In the genomic region with DNA sequence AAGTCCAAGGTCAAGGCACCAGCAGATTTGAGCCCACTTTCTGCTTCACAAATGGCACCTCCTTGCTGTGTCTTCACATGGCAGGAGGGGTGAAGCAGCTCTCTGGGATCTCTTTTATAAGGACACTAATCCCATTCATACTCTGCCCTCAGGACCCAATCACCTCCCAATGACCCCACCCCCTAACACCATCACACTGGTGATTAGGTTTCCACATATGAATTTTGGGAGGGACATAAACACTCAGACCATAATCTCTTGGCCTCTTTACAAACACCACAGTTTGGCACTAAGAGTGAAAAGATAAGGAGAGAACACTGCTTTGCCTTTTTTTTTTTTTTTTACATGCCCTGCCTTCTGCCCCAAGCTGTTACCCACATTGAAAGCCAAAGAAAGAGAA, we compare ENCODE assay signal across 24 cellular contexts.
"Had no signal": no experiment of that assay in that cellular context is flagged by ENCODE, and none has a peak within 500 bp of the region (broad histone marks: within the 10 kb centered on the region; RNA-seq: fewer than 3 reads in every experiment).

No MANE protein-coding gene starts in this region.

- H3K27me3 ChIP-seq: adrenal gland, ascending aorta, brain microvascular endothelial cell, sigmoid colon, transverse colon had no signal

- H3K27ac Mint-ChIP-seq: activated naive CD8-positive, alpha-beta T cell; activated T-cell treated with anti-CD3 and anti-CD28 coated beads, Interleukin-2, amount 50 U/mL, for 24 hours; activated T-helper 17 cell treated with anti-CD3 and anti-CD28 coated beads, Interleukin-2, amount 50 U/mL, for 72 hours; naive thymus-derived CD8-positive, alpha-beta T cell; stimulated activated memory B cell treated with anti-CD40 and anti-IgM and Interleukin-4, amounts not matched to agents 10 μg/mL and 1 μg/mL and 100 μg/mL, for 72 hours; T-helper 1 cell treated with Interleukin-12 subunit alpha and Interleukin-12 subunit beta and Interleukin-4 antibody, amounts not matched to agents 30 μg/mL and 1 μg/mL, for 36 hours; WTC11 had no signal

- H3K4me3 Mint-ChIP-seq: activated naive CD8-positive, alpha-beta T cell; activated T-cell treated with anti-CD3 and anti-CD28 coated beads, Interleukin-2, amount 50 U/mL, for 24 hours; activated T-helper 17 cell treated with anti-CD3 and anti-CD28 coated beads, Interleukin-2, amount 50 U/mL, for 72 hours; naive thymus-derived CD8-positive, alpha-beta T cell; neural progenitor cell; stimulated activated memory B cell treated with anti-CD40 and anti-IgM and Interleukin-4, amounts not matched to agents 10 μg/mL and 1 μg/mL and 100 μg/mL, for 72 hours; T-helper 1 cell treated with Interleukin-12 subunit alpha and Interleukin-12 subunit beta and Interleukin-4 antibody, amounts not matched to agents 30 μg/mL and 1 μg/mL, for 36 hours; WTC11 had no signal

- H3K4me3 ChIP-seq: adrenal gland, ascending aorta, lung, neural progenitor cell, sigmoid colon, smooth muscle cell, transverse colon had no signal

- H3K36me3 ChIP-seq: adrenal gland, ascending aorta, brain microvascular endothelial cell, neural progenitor cell, sigmoid colon, transverse colon had no signal

- H3K36me3 Mint-ChIP-seq: activated naive CD8-positive, alpha-beta T cell; naive thymus-derived CD8-positive, alpha-beta T cell; neural progenitor cell; stimulated activated memory B cell treated with anti-CD40 and anti-IgM and Interleukin-4, amounts not matched to agents 10 μg/mL and 1 μg/mL and 100 μg/mL, for 72 hours; WTC11 had no signal

- DNase-seq: activated CD8-positive, alpha-beta memory T cell treated with anti-CD3 and anti-CD28 coated beads for 24 hours; activated CD8-positive, alpha-beta memory T cell treated with anti-CD3 and anti-CD28 coated beads, Interleukin-2, amount 50 U/mL, for 4 hours; activated naive CD4-positive, alpha-beta T cell; activated T-cell treated with anti-CD3 and anti-CD28 coated beads, Interleukin-2, amount 50 U/mL, for 24 hours; adrenal gland; brain microvascular endothelial cell; central memory CD4-positive, alpha-beta T cell; effector memory CD4-positive, alpha-beta T cell; foreskin melanocyte; islet precursor cell; naive thymus-derived CD8-positive, alpha-beta T cell; posterior cingulate gyrus; sigmoid colon; stimulated activated CD4-positive, alpha-beta T cell treated with anti-CD3 and anti-CD28 coated beads, Interleukin-15, amount 100 ng/mL, for 24 hours; transverse colon had no signal

- H3K9me3 Mint-ChIP-seq: activated T-cell treated with anti-CD3 and anti-CD28 coated beads, Interleukin-2, amount 50 U/mL, for 24 hours; activated T-helper 17 cell treated with anti-CD3 and anti-CD28 coated beads, Interleukin-2, amount 50 U/mL, for 72 hours; naive thymus-derived CD8-positive, alpha-beta T cell; stimulated activated memory B cell treated with anti-CD40 and anti-IgM and Interleukin-4, amounts not matched to agents 10 μg/mL and 1 μg/mL and 100 μg/mL, for 72 hours; T-helper 1 cell treated with Interleukin-12 subunit alpha and Interleukin-12 subunit beta and Interleukin-4 antibody, amounts not matched to agents 30 μg/mL and 1 μg/mL, for 36 hours had no signal

- H3K9me3 ChIP-seq: adrenal gland, ascending aorta, sigmoid colon, transverse colon had no signal

- H3K4me1 Mint-ChIP-seq: activated T-helper 17 cell treated with anti-CD3 and anti-CD28 coated beads, Interleukin-2, amount 50 U/mL, for 72 hours; naive thymus-derived CD8-positive, alpha-beta T cell; stimulated activated memory B cell treated with anti-CD40 and anti-IgM and Interleukin-4, amounts not matched to agents 10 μg/mL and 1 μg/mL and 100 μg/mL, for 72 hours had no signal

- H3K4me1 ChIP-seq: ascending aorta, sigmoid colon, transverse colon had no signal

- H3K27ac ChIP-seq: adrenal gland, ascending aorta, brain microvascular endothelial cell, neural progenitor cell, sigmoid colon, transverse colon had no signal
